Comparison of ENCODE assay signal across 21 cellular contexts in the genomic region with DNA sequence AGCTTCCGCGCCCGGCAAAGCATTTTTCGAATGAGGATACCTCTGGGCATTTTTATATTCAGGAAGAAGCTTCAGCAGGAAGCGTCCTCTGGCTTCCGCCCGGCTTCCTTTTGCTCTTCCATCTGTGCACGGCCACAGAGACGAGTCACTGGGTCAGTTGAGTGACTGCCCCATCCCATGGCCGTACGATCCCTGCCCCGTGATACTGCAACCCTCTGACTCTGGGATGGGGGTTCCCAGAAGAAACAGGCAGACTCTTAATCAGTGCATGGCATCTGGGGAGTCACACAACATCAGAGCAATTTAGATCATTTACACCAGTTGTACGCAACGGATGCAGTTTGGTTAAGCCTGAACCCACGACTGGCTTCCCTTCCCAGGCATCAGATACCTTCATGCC.
"Had no signal": no experiment of that assay in that cellular context is flagged by ENCODE, and none has a peak within 500 bp of the region (broad histone marks: within the 10 kb centered on the region; RNA-seq: fewer than 3 reads in every experiment).

No MANE protein-coding gene starts in this region.

- H3K27me3 ChIP-seq: MG63 had no signal

- H3K36me3 ChIP-seq: MG63 had no signal

- DNase-seq: Karpas-422, KG1, MG63, NCI-H1092, NCI-H1105 treated with DMSO at 0.1 percent for 48 hours, NCI-H1417 treated with DMSO at 0.1 percent for 48 hours, NCI-H146, NCI-H1694 treated with DMSO at 0.1 percent for 48 hours, NCI-H1930, NCI-H2081, NCI-H2107, NCI-H226, NCI-H446, NCI-H510A, NCI-H524 treated with DMSO at 0.1 percent for 48 hours, NCI-H69, NCI-H774, Right ventricle myocardium superior, RPMI8226, SK-N-SH, SW 1271 had no signal

- H3K9me3 ChIP-seq: MG63, SK-N-SH had no signal

- H3K9ac ChIP-seq: SK-N-SH had no signal

- H3K9me2 ChIP-seq: SK-N-SH had no signal

- H3K4me3 ChIP-seq: MG63 had no signal

- H3K4me2 ChIP-seq: SK-N-SH had no signal
